Comparison of ENCODE assay signal across 12 cellular contexts in the genomic region with DNA sequence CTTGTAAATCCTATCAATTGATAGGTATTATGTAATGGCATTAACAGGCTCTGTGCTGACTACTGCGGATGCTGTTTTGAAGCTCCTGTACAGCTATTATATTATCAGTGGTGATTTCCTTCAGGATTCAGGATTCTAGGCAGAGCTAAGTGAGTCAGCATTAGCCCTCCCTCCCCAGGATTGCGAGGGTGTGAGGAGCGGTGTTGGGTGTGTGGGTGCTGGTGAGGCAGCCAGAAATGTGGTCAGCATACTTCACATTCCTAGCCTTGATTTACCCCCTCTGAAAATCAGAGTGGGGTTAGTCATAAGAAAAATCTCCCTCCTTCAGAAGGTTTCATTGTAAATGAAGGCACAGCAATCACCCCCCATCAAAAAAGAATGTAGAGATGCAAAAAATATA.
DNase-seq lines count a peak whose midpoint lies in the region; ATAC-seq and TF ChIP-seq lines count a peak whose summit lies in the region.
"Had no signal": no experiment of that assay in that cellular context is flagged by ENCODE, and none has a peak within 500 bp of the region (broad histone marks: within the 10 kb centered on the region; RNA-seq: fewer than 3 reads in every experiment).

No MANE protein-coding gene starts in this region.

- no peak overlapping the region for H3K56ac ChIP-seq in H9 (ENCODE audit: insufficient read length, low read depth, low read length)

- no peaks in the 10 kb centered on the region for H4K20me1 ChIP-seq in H9 (ENCODE audit: control insufficient read depth, insufficient read depth, insufficient read length)

- TF ChIP-seq CTCF in H9 (conservative IDR thresholded peaks at IDR 0.05) (no peak), testis (IDR thresholded peaks at IDR 0.05) (no peak), left ventricle myocardium inferior (IDR thresholded peaks at IDR 0.05; ENCODE audit: borderline replicate concordance) (no peak)

- H2AFZ ChIP-seq in H9 (ENCODE audit: low read length), result no peak overlapping the region

- H3T11ph ChIP-seq in H9 (ENCODE audit: low read length), result no peak overlapping the region

- H3K4me3 Mint-ChIP-seq in H9, result no peak overlapping the region
- H3K4me3 Mint-ChIP-seq: activated CD4-positive, alpha-beta memory T cell treated with anti-CD3 and anti-CD28 coated beads for 36 hours; activated naive CD8-positive, alpha-beta T cell; stimulated activated naive CD8-positive, alpha-beta T cell treated with anti-CD3 and anti-CD28 coated beads, Interleukin-15, Interleukin-2, amounts not matched to agents 100 ng/mL and 50 ng/mL, for 24 hours had no signal

- H3K4me1 Mint-ChIP-seq in H9, result peaks cover 31 to 37% of the 10 kb centered on the region in 2 experiments

- no peaks in the 10 kb centered on the region for H3K79me2 ChIP-seq in H9 (ENCODE audit: insufficient read depth, low read length)

- H3K27me3 ChIP-seq in H9 (ENCODE audit: insufficient read depth, low read length), result no peaks in the 10 kb centered on the region
- H3K27me3 ChIP-seq in testis, result no peaks in the 10 kb centered on the region
- H3K27me3 ChIP-seq in left ventricle myocardium inferior (ENCODE audit: low read depth), result no peaks in the 10 kb centered on the region

- peaks cover 9 to 15% of the 10 kb centered on the region in 2 experiments; a peak in 4 of 5 replicates for H3K9me3 Mint-ChIP-seq in H9
- H3K9me3 Mint-ChIP-seq: stimulated activated naive CD8-positive, alpha-beta T cell treated with anti-CD3 and anti-CD28 coated beads, Interleukin-15, Interleukin-2, amounts not matched to agents 100 ng/mL and 50 ng/mL, for 24 hours had no signal

- no peak overlapping the region for H2BK120ac ChIP-seq in H9 (ENCODE audit: low read depth, low read length, poor library complexity, severe bottlenecking)

- no peaks in the 10 kb centered on the region for H3K27me3 Mint-ChIP-seq in H9 (ENCODE audit: low read depth)
- H3K27me3 Mint-ChIP-seq: stimulated activated naive CD8-positive, alpha-beta T cell treated with anti-CD3 and anti-CD28 coated beads, Interleukin-15, Interleukin-2, amounts not matched to agents 100 ng/mL and 50 ng/mL, for 24 hours had no signal

- intact Hi-C loops in testis (cut with DNase I; ENCODE audit: low total_unique reads) (no loop called here), left ventricle myocardium inferior (cut with micrococcal nuclease) (no loop called here)

- H3K4me2 ChIP-seq in H9 (ENCODE audit: insufficient read depth, insufficient read length, low read length), result no peak overlapping the region

- no peak overlapping the region for H3K4me3 ChIP-seq in testis
- no peak overlapping the region for H3K4me3 ChIP-seq in left ventricle myocardium inferior

- peaks cover 0 to 16% (median 1%) of the 10 kb centered on the region in 3 experiments; a peak in 2 of 7 replicates for H3K36me3 Mint-ChIP-seq in H9 (ENCODE audit: insufficient read depth in 1 of 3, low read depth in 3 of 3)
- H3K36me3 Mint-ChIP-seq: activated CD4-positive, alpha-beta memory T cell treated with anti-CD3 and anti-CD28 coated beads for 36 hours had no signal

- no peaks in the 10 kb centered on the region for H3K36me3 ChIP-seq in testis (ENCODE audit: low read depth, missing control alignments)
- no peaks in the 10 kb centered on the region for H3K36me3 ChIP-seq in left ventricle myocardium inferior

- no peak overlapping the region for H4K8ac ChIP-seq in H9 (replicated peaks; ENCODE audit: insufficient read length, low read depth, low read length)

- no peak overlapping the region for H2BK5ac ChIP-seq in H9 (ENCODE audit: insufficient read length, low read length)

- no peak overlapping the region for H2BK12ac ChIP-seq in H9 (ENCODE audit: insufficient read length, low read depth, low read length)

- no peak overlapping the region for H3K23ac ChIP-seq in H9 (ENCODE audit: insufficient read length, low read depth, low read length)

- no peak overlapping the region for H3K4ac ChIP-seq in H9 (ENCODE audit: low read depth, low read length)

- no peak for TF ChIP-seq POLR2A in testis (IDR thresholded peaks at IDR 0.05)

- no peaks in the 10 kb centered on the region for H3K4me1 ChIP-seq in H9 (ENCODE audit: insufficient read depth, low read length)
- H3K4me1 ChIP-seq in testis, result no peaks in the 10 kb centered on the region
- H3K4me1 ChIP-seq in left ventricle myocardium inferior, result no peaks in the 10 kb centered on the region

- H4K5ac ChIP-seq in H9 (ENCODE audit: insufficient read length, low read depth, low read length), result no peak overlapping the region

- no CpG with 5 or more reads among the region's 3 CpGs for WGBS in H9 (ENCODE audit: extremely low coverage, insufficient read length, low lambda C conversion rate)
- 48 to 54% methylated on average over 3 of the region's 3 CpGs for WGBS in testis, 2 donors

- H2AK5ac ChIP-seq in H9 (ENCODE audit: insufficient read length, low read length), result no peak overlapping the region

- H3K18ac ChIP-seq in H9 (ENCODE audit: insufficient read length, low read depth, low read length), result no peak overlapping the region

- H3K27ac ChIP-seq in H9 (ENCODE audit: insufficient read length, low read depth, low read length), result no peak overlapping the region
- H3K27ac ChIP-seq in testis, result no peak overlapping the region
- H3K27ac ChIP-seq in left ventricle myocardium inferior (replicated peaks), result no peak overlapping the region

- no peak overlapping the region for H2BK15ac ChIP-seq in H9 (ENCODE audit: low read depth, low read length)

- H3K9ac ChIP-seq in H9 (ENCODE audit: extremely low read depth, insufficient read length, low read length), result no peak overlapping the region

- no peaks in the 10 kb centered on the region for H3K23me2 ChIP-seq in H9 (ENCODE audit: insufficient read length, low read depth, low read length, poor library complexity, severe bottlenecking)

- H4K91ac ChIP-seq in H9 (ENCODE audit: insufficient read length, low read depth, low read length), result no peak overlapping the region

- peak overlapping the region; percentile 48 to 90 (median 81); a peak in 6 of 7 replicates for H3K27ac Mint-ChIP-seq in H9
- H3K27ac Mint-ChIP-seq: activated CD4-positive, alpha-beta memory T cell treated with anti-CD3 and anti-CD28 coated beads for 36 hours; activated naive CD8-positive, alpha-beta T cell; stimulated activated naive CD8-positive, alpha-beta T cell treated with anti-CD3 and anti-CD28 coated beads, Interleukin-15, Interleukin-2, amounts not matched to agents 100 ng/mL and 50 ng/mL, for 24 hours had no signal

- H3K9me3 ChIP-seq in H9 (ENCODE audit: control insufficient read depth, low read depth, low read length) (no peaks in the 10 kb centered on the region), testis (no peaks in the 10 kb centered on the region), left ventricle myocardium inferior (replicated peaks) (peaks cover 20% of the 10 kb centered on the region)

- H3K14ac ChIP-seq in H9 (ENCODE audit: insufficient read depth, low read length), result no peak overlapping the region

- ATAC-seq in HG02884 (IDR thresholded peaks at IDR 0.05; ENCODE audit: unreplicated experiment) (no peak), HG03135 (IDR thresholded peaks at IDR 0.05; ENCODE audit: unreplicated experiment) (no peak)

- DNase-seq in H9, result peak; percentile 37
- peak; percentile 94 for DNase-seq in amniotic epithelial cell (ENCODE audit: low read depth)
- peak; percentile 70 for DNase-seq in hepatic stellate cell (ENCODE audit: low spot score)
- DNase-seq in stromal cell of bone marrow (ENCODE audit: low read depth), result peak; percentile 39
- no peak for DNase-seq in testis
- no peak for DNase-seq in left ventricle myocardium inferior
- DNase-seq: activated CD4-positive, alpha-beta memory T cell treated with anti-CD3 and anti-CD28 coated beads for 36 hours; NCI-H2107 had no signal

- H3K79me1 ChIP-seq in H9 (ENCODE audit: insufficient read depth, low read depth, low read length, poor library complexity, severe bottlenecking), result no peaks in the 10 kb centered on the region

- no peak overlapping the region for H2BK20ac ChIP-seq in H9 (ENCODE audit: low read depth, low read length, poor library complexity, severe bottlenecking)

Comparison
In these comparisons a context has a peak if more than half of its experiments do, and no peak if none do; other contexts are left out.
1. DNase-seq: peak in H9 (single experiment), amniotic epithelial cell (single experiment), hepatic stellate cell (single experiment) and stromal cell of bone marrow (single experiment); none in testis (single experiment) and left ventricle myocardium inferior (single experiment).